ENCODE assay signal across 11 cellular contexts in genomic region chr7:69674701-69675182, GRCh38.
DNase-seq lines count a peak whose midpoint lies in the region; ATAC-seq and TF ChIP-seq lines count a peak whose summit lies in the region.
"Had no signal": no experiment of that assay in that cellular context is flagged by ENCODE, and none has a peak within 500 bp of the region (broad histone marks: within the 10 kb centered on the region; RNA-seq: fewer than 3 reads in every experiment).

No MANE protein-coding gene starts in this region.

- TF ChIP-seq POLR2A in lower leg skin (IDR thresholded peaks at IDR 0.05): no peak

- no peaks in the 10 kb centered on the region for H3K27me3 ChIP-seq in lower lobe of right lung (ENCODE audit: low read depth)

- H3K4me1 ChIP-seq in lower lobe of right lung: peaks cover 13% of the 10 kb centered on the region

- no peaks in the 10 kb centered on the region for H3K36me3 ChIP-seq in lower lobe of right lung

- intact Hi-C loops in lower lobe of right lung (cut with DNase I): no loop called here
- intact Hi-C loops in lower leg skin (cut with DNase I; ENCODE audit: low total_unique reads): no loop called here

- H3K27ac ChIP-seq in lower lobe of right lung: no peak overlapping the region

- TF ChIP-seq CTCF in lower lobe of right lung (IDR thresholded peaks at IDR 0.05): no peak
- no peak for TF ChIP-seq CTCF in lower leg skin (IDR thresholded peaks at IDR 0.05)

- DNase-seq in lower lobe of right lung: no peak
- no peak for DNase-seq in foreskin melanocyte
- no peak for DNase-seq in left lobe of liver (ENCODE audit: low spot score)
- DNase-seq in SW480 (ENCODE audit: low spot score): no peak
- DNase-seq in lower leg skin (ENCODE audit: low spot score in 2 of 2): no peak
- DNase-seq: activated T-cell treated with anti-CD3 and anti-CD28 coated beads, Interleukin-2, amount 50 U/mL, for 4 hours; posterior cingulate gyrus; T-helper 17 cell had no signal

- WGBS in lower leg skin, 2 donors: 63 to 70% methylated on average over 4 of the region's 4 CpGs

- no peak overlapping the region for H3K4me3 ChIP-seq in lower lobe of right lung
- no peak overlapping the region for H3K4me3 ChIP-seq in lower leg skin (ENCODE audit: low read depth, poor library complexity, severe bottlenecking)

- no peaks in the 10 kb centered on the region for H3K9me3 ChIP-seq in lower lobe of right lung

- ATAC-seq in GM18861 (IDR thresholded peaks at IDR 0.05; ENCODE audit: unreplicated experiment) (peak; percentile 89), GM21528 (IDR thresholded peaks at IDR 0.05; ENCODE audit: low FRiP score, unreplicated experiment) (peak; percentile 72), HG03175 (IDR thresholded peaks at IDR 0.05; ENCODE audit: unreplicated experiment) (peak; percentile 89), lower lobe of right lung (peak; percentile 52 to 70), left lobe of liver (no peak)
- ATAC-seq: activated T-cell treated with anti-CD3 and anti-CD28 coated beads, Interleukin-2, amount 50 U/mL, for 4 hours; T-helper 17 cell had no signal
